Comparison of ENCODE assay signal across 1 cellular context in the genomic region with DNA sequence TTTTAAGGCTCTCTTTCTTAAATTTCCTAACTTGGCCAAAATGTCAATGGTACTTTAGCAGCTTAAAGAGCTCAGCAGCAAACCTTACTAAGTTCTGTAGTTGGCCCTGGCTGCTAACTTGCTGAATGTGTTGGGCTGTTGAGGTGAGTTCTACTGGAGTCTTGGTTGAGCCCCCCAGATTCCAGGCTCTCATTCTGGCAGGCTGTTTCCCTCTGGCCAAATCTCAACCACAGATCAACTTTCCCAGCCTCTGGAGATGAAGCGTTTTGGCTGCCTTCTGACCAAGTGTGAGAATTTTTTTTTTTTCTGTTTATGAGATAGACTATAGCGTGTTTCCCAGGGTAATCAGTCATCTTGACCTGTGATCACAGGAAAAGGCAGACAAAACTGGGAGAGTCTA.
TF ChIP-seq lines count a peak whose summit lies in the region.

No MANE protein-coding gene starts in this region.

TF ChIP-seq in H1, 55 proteins besides CTCF, POLR2A, EP300 and RAD21:
- TF ChIP-seq PHF8 (conservative IDR thresholded peaks at IDR 0.05; ENCODE audit: low read depth, low read length) (no peak), CREB1 (IDR thresholded peaks at IDR 0.05) (no peak), SRF (IDR thresholded peaks at IDR 0.05; ENCODE audit: low read depth, low read length) (no peak), TBP (IDR thresholded peaks at IDR 0.05; ENCODE audit: low read depth, low read length) (no peak), HDAC2 (IDR thresholded peaks at IDR 0.05; ENCODE audit: borderline replicate concordance in 1 of 2, low read depth in 2 of 2, low read length in 2 of 2) (no peak), RBBP5 (IDR thresholded peaks at IDR 0.05; ENCODE audit: borderline replicate concordance, low read depth, low read length) (no peak), NRF1 (IDR thresholded peaks at IDR 0.05; ENCODE audit: low read depth, low read length) (no peak), RXRA (IDR thresholded peaks at IDR 0.05; ENCODE audit: insufficient read depth, low read depth, low read length) (no peak)
TF ChIP-seq in H1: peak in this region for 0.
